In genomic region chr10:17742918-17743317, GRCh38 we compare ENCODE assay signal across 1 cellular context.
TF ChIP-seq lines count a peak whose summit lies in the region.

No MANE protein-coding gene starts in this region.

TF ChIP-seq in K562, 482 proteins besides CTCF, POLR2A, EP300 and RAD21 (continued from another document and continues in another):
- TF ChIP-seq E2F8 (IDR thresholded peaks at IDR 0.05; ENCODE audit: low read depth, partially characterized antibody) (peak; percentile 37), TEAD2 (tag; IDR thresholded peaks at IDR 0.05) (no peak), RERE (CRISPR knock-in tag; IDR thresholded peaks at IDR 0.05; ENCODE audit: borderline replicate concordance) (no peak), MAFG (tag; conservative IDR thresholded peaks at IDR 0.05) (no peak), GATAD2A (IDR thresholded peaks at IDR 0.05) (no peak), MECOM (CRISPR knock-in tag; IDR thresholded peaks at IDR 0.05) (no peak), ZHX1 (conservative IDR thresholded peaks at IDR 0.05; ENCODE audit: low read length) (no peak), ARID2 (IDR thresholded peaks at IDR 0.05) (0 out of 2 replicates have a peak, but pooled peaks have one; percentile 25), RREB1 (CRISPR knock-in tag; IDR thresholded peaks at IDR 0.05) (no peak), SRSF9 (IDR thresholded peaks at IDR 0.05; ENCODE audit: borderline replicate concordance, low read depth, low read length) (no peak), NR3C1 (CRISPR knock-in tag; IDR thresholded peaks at IDR 0.05) (no peak), ZZZ3 (IDR thresholded peaks at IDR 0.05) (no peak), ZKSCAN3 (CRISPR knock-in tag; IDR thresholded peaks at IDR 0.05) (no peak), FOXA3 (CRISPR knock-in tag; conservative IDR thresholded peaks at IDR 0.05 in 1 of 2, IDR thresholded peaks at IDR 0.05 in 1 of 2) (no peak), IFI16 (CRISPR knock-in tag; IDR thresholded peaks at IDR 0.05) (no peak), ETS2 (tag; IDR thresholded peaks at IDR 0.05; ENCODE audit: borderline replicate concordance, poor library complexity, severe bottlenecking) (no peak), KLF1 (tag; IDR thresholded peaks at IDR 0.05) (no peak), FUS (optimal IDR thresholded peaks at IDR 0.05; ENCODE audit: low read depth, low read length) (no peak), HMG20A (CRISPR knock-in tag; conservative IDR thresholded peaks at IDR 0.05) (no peak), SIN3B (IDR thresholded peaks at IDR 0.05; ENCODE audit: low read depth) (no peak), ZNF507 (tag; conservative IDR thresholded peaks at IDR 0.05) (no peak), HMG20B (CRISPR knock-in tag; IDR thresholded peaks at IDR 0.05) (no peak), PPARD (CRISPR knock-in tag; IDR thresholded peaks at IDR 0.05) (no peak), MTA3 (IDR thresholded peaks at IDR 0.05; ENCODE audit: borderline replicate concordance) (no peak), ZNF253 (CRISPR knock-in tag; conservative IDR thresholded peaks at IDR 0.05) (no peak), TOE1 (IDR thresholded peaks at IDR 0.05; ENCODE audit: borderline replicate concordance) (0 out of 2 replicates have a peak, but pooled peaks have one; percentile 31), TOE1 (CRISPR knock-in tag; IDR thresholded peaks at IDR 0.05; ENCODE audit: borderline replicate concordance, low read depth) (no peak), RBM25 (IDR thresholded peaks at IDR 0.05; ENCODE audit: low read depth, low read length, severe bottlenecking) (no peak), ZNF124 (CRISPR knock-in tag; IDR thresholded peaks at IDR 0.05) (no peak), L3MBTL2 (IDR thresholded peaks at IDR 0.05) (0 out of 2 replicates have a peak, but pooled peaks have one; percentile 21), ZNF316 (IDR thresholded peaks at IDR 0.05) (peak; percentile 43; the same call in 1 of the 2 replicates), TFAM (CRISPR knock-in tag; conservative IDR thresholded peaks at IDR 0.05) (no peak), ZNF79 (CRISPR knock-in tag; IDR thresholded peaks at IDR 0.05; ENCODE audit: low read depth) (no peak), ETV5 (CRISPR knock-in tag; IDR thresholded peaks at IDR 0.05; ENCODE audit: low read depth) (no peak), SOX6 (IDR thresholded peaks at IDR 0.05) (no peak), ZNF3 (CRISPR knock-in tag; IDR thresholded peaks at IDR 0.05) (no peak), RBFOX2 (IDR thresholded peaks at IDR 0.05; ENCODE audit: low read depth, low read length) (no peak), SETDB1 (IDR thresholded peaks at IDR 0.05; ENCODE audit: low read length) (no peak), TAL1 (IDR thresholded peaks at IDR 0.05) (no peak), ZNF696 (CRISPR knock-in tag; conservative IDR thresholded peaks at IDR 0.05) (no peak), CHAMP1 (IDR thresholded peaks at IDR 0.05) (no peak), CREB1 (IDR thresholded peaks at IDR 0.05) (no peak), CREB1 (CRISPR knock-in tag; IDR thresholded peaks at IDR 0.05) (no peak), ZBTB11 (CRISPR knock-in tag; IDR thresholded peaks at IDR 0.05) (no peak), HDAC3 (IDR thresholded peaks at IDR 0.05; ENCODE audit: borderline replicate concordance, partially characterized antibody) (no peak)
